In genomic region chr1:43232071-43232470, GRCh38 we compare ENCODE assay signal across 13 cellular contexts. TPM values are rescaled to one million over a fixed set of nuclear protein-coding genes. Genes with fewer than 3 reads are reported as not detected.
A peak's percentile ranks its signal among the peaks of the same experiment; 100 is the strongest.
DNase-seq lines count a peak whose midpoint lies in the region; ATAC-seq and TF ChIP-seq lines count a peak whose summit lies in the region.
"Had no signal": no experiment of that assay in that cellular context is flagged by ENCODE, and none has a peak within 500 bp of the region (broad histone marks: within the 10 kb centered on the region; RNA-seq: fewer than 3 reads in every experiment).

No MANE protein-coding gene starts in this region.

- peak overlapping the region; percentile 57 to 74 (median 63) for H3K27ac ChIP-seq in stomach

- no peak overlapping the region for H3K4me3 Mint-ChIP-seq in activated CD8-positive, alpha-beta T cell treated with anti-CD3 and anti-CD28 coated beads for 36 hours
- H3K4me3 Mint-ChIP-seq: activated CD4-positive, alpha-beta T cell treated with anti-CD3 and anti-CD28 coated beads for 36 hours; nephron had no signal

- CTCF ChIA-PET in activated CD8-positive, alpha-beta T cell treated with anti-CD3 and anti-CD28 coated beads for 36 hours (lab: Charles Lee), result interaction anchor here (4.3 kb wide), 1 partner anchor 183 kb away, joined by 35 read pairs; no protein-coding TSS in a partner anchor

- no peaks in the 10 kb centered on the region for H3K9me3 Mint-ChIP-seq in activated CD8-positive, alpha-beta T cell treated with anti-CD3 and anti-CD28 coated beads for 36 hours
- H3K9me3 Mint-ChIP-seq: nephron had no signal

- H3K27me3 ChIP-seq in adipocyte (replicated peaks; ENCODE audit: control insufficient read depth, insufficient read depth, low read length), result no peaks in the 10 kb centered on the region
- H3K27me3 ChIP-seq in stomach, result no peaks in the 10 kb centered on the region

- DNase-seq in HCEC 1CT (peak; percentile 50), adipocyte (ENCODE audit: low read depth) (peak; percentile 87), foreskin fibroblast (peak; percentile 73 to 87), stomach (no peak)
- DNase-seq in activated CD8-positive, alpha-beta T cell treated with anti-CD3 and anti-CD28 coated beads for 36 hours, result no peak
- DNase-seq: activated CD4-positive, alpha-beta T cell treated with anti-CD3 and anti-CD28 coated beads for 36 hours; activated gamma-delta T cell had no signal

- H3K9ac ChIP-seq in adipocyte (ENCODE audit: low read length), result peak overlapping the region; percentile 72

- peak overlapping the region; percentile 62 for H3K4me3 ChIP-seq in adipocyte (ENCODE audit: low read length)
- H3K4me3 ChIP-seq in foreskin fibroblast (ENCODE audit: low read depth in 1 of 2, low read length in 2 of 2), result no peak overlapping the region
- H3K4me3 ChIP-seq in stomach, result no peak overlapping the region

- no peaks in the 10 kb centered on the region for H3K36me3 Mint-ChIP-seq in activated CD8-positive, alpha-beta T cell treated with anti-CD3 and anti-CD28 coated beads for 36 hours (ENCODE audit: low read depth)

- ATAC-seq in HG03457 (IDR thresholded peaks at IDR 0.05; ENCODE audit: unreplicated experiment) (no peak), HG03025 (IDR thresholded peaks at IDR 0.05; ENCODE audit: low FRiP score, unreplicated experiment) (no peak), HG02642 (IDR thresholded peaks at IDR 0.05; ENCODE audit: poor library complexity, unreplicated experiment) (no peak)
- ATAC-seq in activated CD8-positive, alpha-beta T cell treated with anti-CD3 and anti-CD28 coated beads for 36 hours, result no peak
- ATAC-seq: activated CD4-positive, alpha-beta T cell treated with anti-CD3 and anti-CD28 coated beads for 36 hours had no signal

- no peaks in the 10 kb centered on the region for H3K27me3 Mint-ChIP-seq in activated CD8-positive, alpha-beta T cell treated with anti-CD3 and anti-CD28 coated beads for 36 hours
- H3K27me3 Mint-ChIP-seq: activated CD4-positive, alpha-beta T cell treated with anti-CD3 and anti-CD28 coated beads for 36 hours had no signal

- POLR2A ChIA-PET in activated CD8-positive, alpha-beta T cell treated with anti-CD3 and anti-CD28 coated beads for 36 hours (lab: Charles Lee), result no interaction called here

- WGBS in stomach, 5 donors, result 22 to 40% (median 29%) methylated on average over 4 of the region's 4 CpGs

- H3K4me1 ChIP-seq in adipocyte (ENCODE audit: control insufficient read depth, insufficient read depth, low read length) (peaks cover 57% of the 10 kb centered on the region), stomach (peaks cover 36 to 66% (median 46%) of the 10 kb centered on the region in 4 donors)

- no peaks in the 10 kb centered on the region for H3K4me1 Mint-ChIP-seq in activated CD8-positive, alpha-beta T cell treated with anti-CD3 and anti-CD28 coated beads for 36 hours (ENCODE audit: low read depth)
- H3K4me1 Mint-ChIP-seq: activated CD4-positive, alpha-beta T cell treated with anti-CD3 and anti-CD28 coated beads for 36 hours had no signal

- no peak for TF ChIP-seq POLR2A in stomach (IDR thresholded peaks at IDR 0.05)

- TF ChIP-seq CTCF in foreskin fibroblast (IDR thresholded peaks at IDR 0.05; ENCODE audit: low read depth, low read length) (no peak), stomach (IDR thresholded peaks at IDR 0.05) (no peak)
- TF ChIP-seq CTCF in activated CD8-positive, alpha-beta T cell treated with anti-CD3 and anti-CD28 coated beads for 36 hours (IDR thresholded peaks at IDR 0.05), result no peak

- intact Hi-C loops in stomach (cut with DNase I; ENCODE audit: low total_unique reads), result no loop called here
- intact Hi-C loops in activated CD8-positive, alpha-beta T cell treated with anti-CD3 and anti-CD28 coated beads for 36 hours (cut with micrococcal nuclease), result no loop called here

- H3K27ac Mint-ChIP-seq in activated CD8-positive, alpha-beta T cell treated with anti-CD3 and anti-CD28 coated beads for 36 hours, result no peak overlapping the region
- H3K27ac Mint-ChIP-seq: activated CD4-positive, alpha-beta T cell treated with anti-CD3 and anti-CD28 coated beads for 36 hours had no signal

- no peaks in the 10 kb centered on the region for H3K9me3 ChIP-seq in adipocyte (ENCODE audit: control insufficient read depth, low read length)
- H3K9me3 ChIP-seq in stomach, result no peaks in the 10 kb centered on the region

- H3K36me3 ChIP-seq in adipocyte (ENCODE audit: control insufficient read depth, insufficient read depth, low read length, severe bottlenecking), result no peaks in the 10 kb centered on the region
- no peaks in the 10 kb centered on the region for H3K36me3 ChIP-seq in stomach

- no peak for TF ChIP-seq EP300 in stomach (IDR thresholded peaks at IDR 0.05)

RNA-seq across cellular contexts. Expression of gene TMEM125, which starts 37.7 kb away (rescaled TPM):
- 10 to 100 TPM in 3 of 5 donors, 1 to 10 TPM in 2; 7.0 to 41.9 (median 13.6) TPM for total RNA-seq in stomach
- 10 to 100 TPM; 19.2 to 38.8 (median 26.5) TPM for polyA plus RNA-seq in stomach
- under 1 TPM in 1 of 2 experiments, not detected in 1; 0.81 TPM for total RNA-seq in activated CD8-positive, alpha-beta T cell treated with anti-CD3 and anti-CD28 coated beads for 36 hours
- total RNA-seq: activated CD4-positive, alpha-beta T cell treated with anti-CD3 and anti-CD28 coated beads for 36 hours; NCI-H460; SK-MEL-5 had no signal

RNA-seq across cellular contexts. Expression of gene C1orf210, which starts 53.3 kb away (rescaled TPM):
- total RNA-seq in stomach, result 10 to 100 TPM in 2 of 5 donors, 1 to 10 TPM in 2, not detected in 1; 4.3 to 24.3 (median 11.6) TPM
- polyA plus RNA-seq in stomach, result 10 to 100 TPM in 2 of 3 donors, 1 to 10 TPM in 1; 7.7 to 34.4 (median 20.2) TPM
- total RNA-seq in activated CD8-positive, alpha-beta T cell treated with anti-CD3 and anti-CD28 coated beads for 36 hours, result not detected
- total RNA-seq: activated CD4-positive, alpha-beta T cell treated with anti-CD3 and anti-CD28 coated beads for 36 hours; SK-MEL-5 had no signal

RNA-seq across cellular contexts. Expression of gene CFAP57, which starts 59.9 kb away (rescaled TPM):
- total RNA-seq in stomach, result 1 to 10 TPM in 1 of 5 donors, under 1 TPM in 1, not detected in 3; 0.37 to 1.4 TPM
- under 1 TPM; 0.08 to 0.15 (median 0.12) TPM for polyA plus RNA-seq in stomach
- total RNA-seq in activated CD8-positive, alpha-beta T cell treated with anti-CD3 and anti-CD28 coated beads for 36 hours, result under 1 TPM; 0.18 to 0.23 TPM
- total RNA-seq: SK-MEL-5 had no signal

RNA-seq across cellular contexts. Expression of gene EBNA1BP2, which starts 60.0 kb away (rescaled TPM):
- 10 to 100 TPM in 4 of 5 donors, 1 to 10 TPM in 1; 4.1 to 53.3 (median 37.2) TPM for total RNA-seq in stomach
- 10 to 100 TPM; 50.4 to 58.9 (median 52.5) TPM for polyA plus RNA-seq in stomach
- 100 to 1,000 TPM; 115 TPM for total RNA-seq in activated CD8-positive, alpha-beta T cell treated with anti-CD3 and anti-CD28 coated beads for 36 hours

Comparison
In these comparisons a context has a peak if more than half of its experiments do, and no peak if none do; other contexts are left out.
1. DNase-seq: peak in HCEC 1CT (single experiment), adipocyte (single experiment) and foreskin fibroblast (2 of 2); none in stomach (single experiment) and activated CD8-positive, alpha-beta T cell treated with anti-CD3 and anti-CD28 coated beads for 36 hours (single experiment).
2. RNA of gene TMEM125, which starts 37.7 kb away (total RNA-seq): 7.0 to 41.9 TPM in stomach; 0.81 TPM in activated CD8-positive, alpha-beta T cell treated with anti-CD3 and anti-CD28 coated beads for 36 hours; every median in the first group is over 4 times any median in the second.